In the genomic region with DNA sequence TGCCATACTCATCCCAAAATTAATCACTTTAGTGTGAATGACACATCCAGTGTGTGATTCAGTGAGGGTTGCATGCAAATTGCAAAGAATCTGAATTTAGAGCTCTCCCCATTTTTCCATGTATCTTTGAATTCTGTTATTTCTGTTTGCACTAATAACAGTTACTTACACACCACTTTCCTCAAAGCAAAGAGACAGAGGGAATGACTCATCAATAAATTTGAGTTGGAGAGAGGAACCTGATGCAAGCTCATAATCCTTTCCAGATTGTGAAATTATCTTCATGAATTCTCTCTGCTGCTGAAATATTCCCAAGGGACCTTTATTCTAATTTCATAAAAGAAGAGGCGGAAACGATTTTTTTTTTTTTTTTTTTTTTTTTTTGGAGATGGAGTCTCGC, we compare ENCODE assay signal across 19 cellular contexts.
A peak's percentile ranks its signal among the peaks of the same experiment; 100 is the strongest.
DNase-seq lines count a peak whose midpoint lies in the region; ATAC-seq, FAIRE-seq and TF ChIP-seq lines count a peak whose summit lies in the region.
"Had no signal": no experiment of that assay in that cellular context is flagged by ENCODE, and none has a peak within 500 bp of the region (broad histone marks: within the 10 kb centered on the region; RNA-seq: fewer than 3 reads in every experiment).

No MANE protein-coding gene starts in this region.

- H3K79me1 ChIP-seq in H9 (ENCODE audit: insufficient read depth, low read depth, low read length, poor library complexity, severe bottlenecking) = no peaks in the 10 kb centered on the region

- H3K56ac ChIP-seq in H9 (ENCODE audit: insufficient read length, low read depth, low read length) = no peak overlapping the region

- DNase-seq in A549 (ENCODE audit: low read depth in 1 of 2, low spot score in 1 of 2) = peak in 1 of 2 experiments; percentile 24
- no peak for DNase-seq in H54 (ENCODE audit: insufficient read length, low spot score)
- DNase-seq in NCI-H460 (ENCODE audit: extremely low read depth, low read depth) = peak; percentile 6
- DNase-seq in choroid plexus epithelial cell (ENCODE audit: low read depth) = peak; percentile 57
- DNase-seq in T-helper 2 cell treated with Interferon-gamma antibody and Interleukin-4, amounts not matched to agents 5 μg/mL and 100 μg/mL, for 36 hours (ENCODE audit: low spot score) = no peak
- no peak for DNase-seq in H9
- no peak for DNase-seq in left ventricle myocardium inferior
- DNase-seq: DMS79 treated with DMSO at 0.1 percent for 48 hours, KG1, left ventricle myocardium superior, NCI-H1417, SJCRH30 had no signal

- no peak for TF ChIP-seq POLR2A in A549 (IDR thresholded peaks at IDR 0.05; ENCODE audit: low read length)
- TF ChIP-seq POLR2A in H54 (IDR thresholded peaks at IDR 0.05; ENCODE audit: low read depth, low read length) = no peak

- no peaks in the 10 kb centered on the region for H3K4me1 ChIP-seq in A549
- H3K4me1 ChIP-seq in H9 (ENCODE audit: insufficient read depth, low read length) = no peaks in the 10 kb centered on the region
- H3K4me1 ChIP-seq in left ventricle myocardium inferior = no peaks in the 10 kb centered on the region
- H3K4me1 ChIP-seq: suprapubic skin had no signal

- WGBS in A549 (ENCODE audit: missing lambda C conversion rate) = 61% methylated on average over 3 of the region's 3 CpGs
- no CpG with 5 or more reads among the region's 3 CpGs for WGBS in H9 (ENCODE audit: extremely low coverage, insufficient read length, low lambda C conversion rate)

- no peaks in the 10 kb centered on the region for H3K27me3 Mint-ChIP-seq in T-helper 2 cell treated with Interferon-gamma antibody and Interleukin-4, amounts not matched to agents 5 μg/mL and 100 μg/mL, for 36 hours (ENCODE audit: low read depth)
- H3K27me3 Mint-ChIP-seq in H9 (ENCODE audit: low read depth) = no peaks in the 10 kb centered on the region
- H3K27me3 Mint-ChIP-seq: activated naive CD8-positive, alpha-beta T cell had no signal

- H3K36me3 Mint-ChIP-seq in T-helper 2 cell treated with Interferon-gamma antibody and Interleukin-4, amounts not matched to agents 5 μg/mL and 100 μg/mL, for 36 hours (ENCODE audit: low read depth) = no peaks in the 10 kb centered on the region
- peaks cover 0 to 4% (median 1%) of the 10 kb centered on the region in 3 experiments; a peak in 4 of 7 replicates for H3K36me3 Mint-ChIP-seq in H9 (ENCODE audit: insufficient read depth in 1 of 3, low read depth in 3 of 3)
- H3K36me3 Mint-ChIP-seq: activated naive CD8-positive, alpha-beta T cell had no signal

- H4K91ac ChIP-seq in H9 (ENCODE audit: insufficient read length, low read depth, low read length) = no peak overlapping the region

- H3K27me3 ChIP-seq in H9 (ENCODE audit: insufficient read depth, low read length) (no peaks in the 10 kb centered on the region), left ventricle myocardium inferior (ENCODE audit: low read depth) (no peaks in the 10 kb centered on the region)
- H3K27me3 ChIP-seq: neutrophil, SJCRH30, suprapubic skin had no signal

- ATAC-seq in A549 = no peak
- no peak for ATAC-seq in HG03097 (IDR thresholded peaks at IDR 0.05; ENCODE audit: low FRiP score, unreplicated experiment)
- ATAC-seq: activated CD4-positive, CD25-positive, alpha-beta regulatory T cell treated with anti-CD3 and anti-CD28 coated beads, Interleukin-2, amount 50 U/mL, for 24 hours; left ventricle myocardium superior had no signal

- no peak overlapping the region for H4K8ac ChIP-seq in H9 (replicated peaks; ENCODE audit: insufficient read length, low read depth, low read length)

- no peak overlapping the region for H2AFZ ChIP-seq in H9 (ENCODE audit: low read length)

- POLR2A ChIA-PET in A549 (lab: Yijun Ruan, JAX) = no interaction called here

- H3K4me1 Mint-ChIP-seq in T-helper 2 cell treated with Interferon-gamma antibody and Interleukin-4, amounts not matched to agents 5 μg/mL and 100 μg/mL, for 36 hours (ENCODE audit: low read depth) = no peaks in the 10 kb centered on the region
- no peaks in the 10 kb centered on the region for H3K4me1 Mint-ChIP-seq in H9

- no peak overlapping the region for H3T11ph ChIP-seq in H9 (ENCODE audit: low read length)

- FAIRE-seq in A549 (lab: Jason Lieb, UNC) (no peak), H54 (lab: Jason Lieb, UNC) (peak; percentile 62)

- intact Hi-C loops in left ventricle myocardium inferior (cut with micrococcal nuclease) = no loop called here

- no peak overlapping the region for H2BK5ac ChIP-seq in H9 (ENCODE audit: insufficient read length, low read length)

- no peak overlapping the region for H2BK120ac ChIP-seq in H9 (ENCODE audit: low read depth, low read length, poor library complexity, severe bottlenecking)

- no peak overlapping the region for H3K4me2 ChIP-seq in A549
- H3K4me2 ChIP-seq in H9 (ENCODE audit: insufficient read depth, insufficient read length, low read length) = no peak overlapping the region

- H3K9ac ChIP-seq in H9 (ENCODE audit: extremely low read depth, insufficient read length, low read length) = no peak overlapping the region

- TF ChIP-seq EP300 in A549 (IDR thresholded peaks at IDR 0.05) = no peak

- H3K4ac ChIP-seq in H9 (ENCODE audit: low read depth, low read length) = no peak overlapping the region

- H3K23ac ChIP-seq in H9 (ENCODE audit: insufficient read length, low read depth, low read length) = no peak overlapping the region

- H4K20me1 ChIP-seq in H9 (ENCODE audit: control insufficient read depth, insufficient read depth, insufficient read length) = no peaks in the 10 kb centered on the region

- no peaks in the 10 kb centered on the region for H3K79me2 ChIP-seq in H9 (ENCODE audit: insufficient read depth, low read length)

- H2BK15ac ChIP-seq in H9 (ENCODE audit: low read depth, low read length) = no peak overlapping the region

- H3K9me3 ChIP-seq in A549 = no peaks in the 10 kb centered on the region
- no peaks in the 10 kb centered on the region for H3K9me3 ChIP-seq in H9 (ENCODE audit: control insufficient read depth, low read depth, low read length)
- H3K9me3 ChIP-seq in left ventricle myocardium inferior (replicated peaks) = no peaks in the 10 kb centered on the region
- H3K9me3 ChIP-seq: neutrophil, SJCRH30, suprapubic skin had no signal

- no peak overlapping the region for H2BK20ac ChIP-seq in H9 (ENCODE audit: low read depth, low read length, poor library complexity, severe bottlenecking)

- no peak overlapping the region for H3K14ac ChIP-seq in H9 (ENCODE audit: insufficient read depth, low read length)

- H3K27ac Mint-ChIP-seq in T-helper 2 cell treated with Interferon-gamma antibody and Interleukin-4, amounts not matched to agents 5 μg/mL and 100 μg/mL, for 36 hours = no peak overlapping the region
- no peak overlapping the region for H3K27ac Mint-ChIP-seq in H9
- H3K27ac Mint-ChIP-seq: activated naive CD8-positive, alpha-beta T cell; activated T-helper 1 cell treated with anti-CD3 and anti-CD28 coated beads, Interleukin-12 subunit alpha, Interleukin-12 subunit beta, Interleukin-2, Interleukin-4 antibody, amounts not matched to agents 30 ng/mL and 10 ng/mL and 1 ng/mL, durations not matched to agents 14 hours and 24 hours and 36 hours had no signal

- peaks cover 43% of the 10 kb centered on the region for H3K9me3 Mint-ChIP-seq in T-helper 2 cell treated with Interferon-gamma antibody and Interleukin-4, amounts not matched to agents 5 μg/mL and 100 μg/mL, for 36 hours
- H3K9me3 Mint-ChIP-seq in H9 = peaks cover 0 to 6% of the 10 kb centered on the region in 2 experiments; a peak in 3 of 5 replicates

- H4K5ac ChIP-seq in H9 (ENCODE audit: insufficient read length, low read depth, low read length) = no peak overlapping the region

- H3K18ac ChIP-seq in H9 (ENCODE audit: insufficient read length, low read depth, low read length) = no peak overlapping the region

- no peak overlapping the region for H3K27ac ChIP-seq in A549
- no peak overlapping the region for H3K27ac ChIP-seq in H9 (ENCODE audit: insufficient read length, low read depth, low read length)
- H3K27ac ChIP-seq in left ventricle myocardium inferior (replicated peaks) = no peak overlapping the region
- H3K27ac ChIP-seq: HL-60, neutrophil, SJCRH30, suprapubic skin had no signal

- no peaks in the 10 kb centered on the region for H3K23me2 ChIP-seq in H9 (ENCODE audit: insufficient read length, low read depth, low read length, poor library complexity, severe bottlenecking)

- no peak overlapping the region for H2BK12ac ChIP-seq in H9 (ENCODE audit: insufficient read length, low read depth, low read length)

- H3K4me3 Mint-ChIP-seq in T-helper 2 cell treated with Interferon-gamma antibody and Interleukin-4, amounts not matched to agents 5 μg/mL and 100 μg/mL, for 36 hours = no peak overlapping the region
- H3K4me3 Mint-ChIP-seq in H9 = no peak overlapping the region
- H3K4me3 Mint-ChIP-seq: activated naive CD8-positive, alpha-beta T cell; activated T-helper 1 cell treated with anti-CD3 and anti-CD28 coated beads, Interleukin-12 subunit alpha, Interleukin-12 subunit beta, Interleukin-2, Interleukin-4 antibody, amounts not matched to agents 30 ng/mL and 10 ng/mL and 1 ng/mL, durations not matched to agents 14 hours and 24 hours and 36 hours had no signal

- no peak overlapping the region for H2AK5ac ChIP-seq in H9 (ENCODE audit: insufficient read length, low read length)

- TF ChIP-seq RAD21 in A549 (conservative IDR thresholded peaks at IDR 0.05 in 1 of 2, IDR thresholded peaks at IDR 0.05 in 1 of 2) = no peak

- H3K4me3 ChIP-seq in A549 (no peak overlapping the region), choroid plexus epithelial cell (ENCODE audit: low read depth, low read length) (no peak overlapping the region), left ventricle myocardium inferior (no peak overlapping the region)
- H3K4me3 ChIP-seq: SJCRH30, suprapubic skin had no signal

- CTCF ChIA-PET in A549 (lab: Yijun Ruan, JAX) = interaction anchor here (1.4 kb wide), 1 partner anchor 10 kb away, joined by 3 read pairs; no protein-coding TSS in a partner anchor

- TF ChIP-seq CTCF in A549 (IDR thresholded peaks at IDR 0.05) = no peak
- TF ChIP-seq CTCF in choroid plexus epithelial cell (conservative IDR thresholded peaks at IDR 0.05; ENCODE audit: low read depth, low read length) = no peak
- no peak for TF ChIP-seq CTCF in H9 (conservative IDR thresholded peaks at IDR 0.05)
- TF ChIP-seq CTCF in left ventricle myocardium inferior (IDR thresholded peaks at IDR 0.05; ENCODE audit: borderline replicate concordance) = no peak

- no peaks in the 10 kb centered on the region for H3K36me3 ChIP-seq in left ventricle myocardium inferior
- H3K36me3 ChIP-seq: neutrophil, SJCRH30, suprapubic skin had no signal

TF ChIP-seq in A549, 52 proteins besides CTCF, POLR2A, EP300 and RAD21 (continues in another document):
- no peak for TF ChIP-seq FOSL2 (IDR thresholded peaks at IDR 0.05)
- peak; percentile 43 for TF ChIP-seq FOSL2 (CRISPR knock-in tag; IDR thresholded peaks at IDR 0.05)
- no peak for TF ChIP-seq ESRRA (IDR thresholded peaks at IDR 0.05; ENCODE audit: borderline replicate concordance, low read length)

Comparison
In these comparisons a context has a peak if more than half of its experiments do, and no peak if none do; other contexts are left out.
1. DNase-seq: peak in NCI-H460 (single experiment) and choroid plexus epithelial cell (single experiment); none in H54 (single experiment), T-helper 2 cell treated with Interferon-gamma antibody and Interleukin-4, amounts not matched to agents 5 μg/mL and 100 μg/mL, for 36 hours (single experiment), H9 (single experiment) and left ventricle myocardium inferior (single experiment).